ENCODE assay signal across 8 cellular contexts in the genomic region with DNA sequence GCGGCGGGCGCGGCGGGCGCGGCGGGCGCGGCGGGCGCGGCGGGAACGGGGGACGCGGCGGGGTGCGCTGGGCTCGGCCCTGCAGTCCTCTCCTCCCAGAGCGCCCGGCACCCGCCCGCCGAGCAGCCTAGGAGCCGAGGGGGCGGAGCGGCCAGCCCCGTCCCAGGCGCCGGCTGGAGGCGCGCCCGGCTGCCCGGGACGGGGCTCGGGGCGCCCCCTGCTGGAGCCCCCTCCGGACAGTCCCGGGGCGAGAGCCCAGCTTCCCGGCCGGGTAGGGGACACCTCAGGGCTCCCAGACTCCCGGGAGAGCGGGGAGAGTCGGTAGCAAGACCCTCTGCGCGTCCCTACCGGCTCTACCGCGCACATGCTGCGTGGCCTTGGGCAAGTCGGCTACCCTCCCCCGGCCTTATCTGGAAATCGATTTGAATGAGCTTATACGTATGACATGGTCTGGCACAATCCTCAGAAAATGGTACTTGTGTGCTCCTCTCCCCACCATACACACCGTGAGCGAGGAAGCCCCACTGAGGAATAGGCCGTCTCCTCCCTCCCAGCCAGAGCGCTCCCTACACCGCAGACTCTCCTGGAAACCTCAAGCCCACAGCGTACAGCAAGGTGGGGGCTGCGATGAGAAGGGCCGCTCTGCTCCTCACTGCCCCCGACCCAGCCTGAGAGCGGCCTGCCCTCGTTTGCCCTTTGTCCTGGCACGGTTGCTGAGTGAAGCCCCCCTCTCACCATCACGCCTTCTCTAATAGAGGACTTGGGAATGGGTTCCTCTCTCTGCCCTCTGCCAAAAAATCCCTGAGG. TPM values are rescaled to one million over a fixed set of nuclear protein-coding genes. Genes with fewer than 3 reads are reported as not detected.
A peak's percentile ranks its signal among the peaks of the same experiment; 100 is the strongest.
DNase-seq lines count a peak whose midpoint lies in the region; ATAC-seq and TF ChIP-seq lines count a peak whose summit lies in the region.

DAPK2 (minus strand) TSS at position 139 of the 807 bp plus-strand sequence. CDS start 6,224 bp downstream, outside the sequence.

- H3K27me3 Mint-ChIP-seq in activated T-helper 2 cell treated with anti-CD3 and anti-CD28 coated beads, Interferon-gamma antibody, Interleukin-2, Interleukin-4, amounts not matched to agents 10 μg/mL and 5 μg/mL and 100 μg/mL, durations not matched to agents 14 hours and 24 hours and 36 hours (ENCODE audit: low read depth), result peaks cover 28% of the 10 kb centered on the region
- peaks cover 0 to 15% of the 10 kb centered on the region in 2 donors for H3K27me3 Mint-ChIP-seq in natural killer cell treated with Interleukin-12 subunit alpha and Interleukin-12 subunit beta and Interleukin-15 and Interleukin-18, amount 100 ng/mL, for 72 hours

- DNase-seq in DMS53 (lab: John Stamatoyannopoulos, UW), result peak; percentile 82
- no peak for DNase-seq in DMS53 treated with DMSO at 0.1 percent for 48 hours (lab: John Stamatoyannopoulos, UW; ENCODE audit: unreplicated experiment)
- peak; percentile 53 for DNase-seq in RPMI7951 (ENCODE audit: low read depth)
- DNase-seq in activated T-helper 2 cell treated with anti-CD3 and anti-CD28 coated beads, Interferon-gamma antibody, Interleukin-2, Interleukin-4, amounts not matched to agents 10 μg/mL and 5 μg/mL and 100 μg/mL, durations not matched to agents 14 hours and 24 hours and 36 hours (ENCODE audit: low spot score), result peak; percentile 58
- DNase-seq in fibroblast of the aortic adventitia (ENCODE audit: low read depth), result peak; percentile 35
- DNase-seq in natural killer cell treated with Interleukin-12 subunit alpha and Interleukin-12 subunit beta and Interleukin-15 and Interleukin-18, amount 100 ng/mL, for 72 hours (ENCODE audit: low spot score), result peak; percentile 77
- peak; percentile 21 to 69 (median 54) for DNase-seq in stimulated activated naive CD4-positive, alpha-beta T cell (lab: John Stamatoyannopoulos, UW)

- H3K4me3 Mint-ChIP-seq in activated T-helper 2 cell treated with anti-CD3 and anti-CD28 coated beads, Interferon-gamma antibody, Interleukin-2, Interleukin-4, amounts not matched to agents 10 μg/mL and 5 μg/mL and 100 μg/mL, durations not matched to agents 14 hours and 24 hours and 36 hours (ENCODE audit: low read depth), result peak within 1 kb of the TSS; percentile 68
- peak within 1 kb of the TSS; percentile 74 for H3K4me3 Mint-ChIP-seq in natural killer cell treated with Interleukin-12 subunit alpha and Interleukin-12 subunit beta and Interleukin-15 and Interleukin-18, amount 100 ng/mL, for 72 hours

- H3K4me1 Mint-ChIP-seq in activated T-helper 2 cell treated with anti-CD3 and anti-CD28 coated beads, Interferon-gamma antibody, Interleukin-2, Interleukin-4, amounts not matched to agents 10 μg/mL and 5 μg/mL and 100 μg/mL, durations not matched to agents 14 hours and 24 hours and 36 hours (ENCODE audit: low read depth), result peaks cover 13% of the 10 kb centered on the region
- H3K4me1 Mint-ChIP-seq in natural killer cell treated with Interleukin-12 subunit alpha and Interleukin-12 subunit beta and Interleukin-15 and Interleukin-18, amount 100 ng/mL, for 72 hours (ENCODE audit: low read depth in 2 of 2), result peaks cover 5 to 7% of the 10 kb centered on the region in 2 donors

- peak; percentile 53 for TF ChIP-seq CTCF in fibroblast of the aortic adventitia (IDR thresholded peaks at IDR 0.05; ENCODE audit: insufficient read depth, low read length)

- peak; percentile 52 for ATAC-seq in HG03108 (IDR thresholded peaks at IDR 0.05; ENCODE audit: unreplicated experiment)
- peak; percentile 92 to 94 for ATAC-seq in natural killer cell treated with Interleukin-12 subunit alpha and Interleukin-12 subunit beta and Interleukin-15 and Interleukin-18, amount 100 ng/mL, for 72 hours

- H3K36me3 Mint-ChIP-seq in activated T-helper 2 cell treated with anti-CD3 and anti-CD28 coated beads, Interferon-gamma antibody, Interleukin-2, Interleukin-4, amounts not matched to agents 10 μg/mL and 5 μg/mL and 100 μg/mL, durations not matched to agents 14 hours and 24 hours and 36 hours (ENCODE audit: low read depth), result no peaks in the 10 kb centered on the region
- H3K36me3 Mint-ChIP-seq in natural killer cell treated with Interleukin-12 subunit alpha and Interleukin-12 subunit beta and Interleukin-15 and Interleukin-18, amount 100 ng/mL, for 72 hours, result no peaks in the 10 kb centered on the region

- intact Hi-C loops in activated T-helper 2 cell treated with anti-CD3 and anti-CD28 coated beads, Interferon-gamma antibody, Interleukin-2, Interleukin-4, amounts not matched to agents 10 μg/mL and 5 μg/mL and 100 μg/mL, durations not matched to agents 14 hours and 24 hours and 36 hours (cut with micrococcal nuclease), result loop anchor here (1.0 to 10.0 kb wide), 4 partner anchors 36 to 294 kb away; no protein-coding TSS in a partner anchor

- H3K4me3 ChIP-seq in fibroblast of the aortic adventitia (ENCODE audit: low read depth, low read length), result peak within 1 kb of the TSS; percentile 62

- no peak within 1 kb of the TSS for H3K27ac Mint-ChIP-seq in activated T-helper 2 cell treated with anti-CD3 and anti-CD28 coated beads, Interferon-gamma antibody, Interleukin-2, Interleukin-4, amounts not matched to agents 10 μg/mL and 5 μg/mL and 100 μg/mL, durations not matched to agents 14 hours and 24 hours and 36 hours
- peak within 1 kb of the TSS in 1 of 2 donors; percentile 47 for H3K27ac Mint-ChIP-seq in natural killer cell treated with Interleukin-12 subunit alpha and Interleukin-12 subunit beta and Interleukin-15 and Interleukin-18, amount 100 ng/mL, for 72 hours

- H3K9me3 Mint-ChIP-seq in activated T-helper 2 cell treated with anti-CD3 and anti-CD28 coated beads, Interferon-gamma antibody, Interleukin-2, Interleukin-4, amounts not matched to agents 10 μg/mL and 5 μg/mL and 100 μg/mL, durations not matched to agents 14 hours and 24 hours and 36 hours, result no peaks in the 10 kb centered on the region
- no peaks in the 10 kb centered on the region for H3K9me3 Mint-ChIP-seq in natural killer cell treated with Interleukin-12 subunit alpha and Interleukin-12 subunit beta and Interleukin-15 and Interleukin-18, amount 100 ng/mL, for 72 hours

RNA-seq across cellular contexts. Expression of gene DAPK2, which starts in this region (rescaled TPM):
- total RNA-seq in RPMI7951 (2014; rRNA removed; shearing (Covaris generic)), result under 0.01 and 0.49 TPM in 2 replicates
- total RNA-seq in activated T-helper 2 cell treated with anti-CD3 and anti-CD28 coated beads, Interferon-gamma antibody, Interleukin-2, Interleukin-4, amounts not matched to agents 10 μg/mL and 5 μg/mL and 100 μg/mL, durations not matched to agents 14 hours and 24 hours and 36 hours, result 1.9 and 2.0 TPM in 2 replicates
- 3.7 and 4.2 TPM in 2 replicates for total RNA-seq in fibroblast of the aortic adventitia (ENCODE audit: low replicate concordance)
- total RNA-seq in natural killer cell treated with Interleukin-12 subunit alpha and Interleukin-12 subunit beta and Interleukin-15 and Interleukin-18, amount 100 ng/mL, for 72 hours, result 1 to 10 TPM in 1 of 2 donors, under 1 TPM in 1; 0.76 to 8.1 TPM

Comparison
In these comparisons a context has a peak if more than half of its experiments do, and no peak if none do; other contexts are left out.
1. Peak in DNase-seq in RPMI7951; RNA of the gene not detected or under 1 TPM.